In genomic region chr14:23629831-23630396, GRCh38 we compare ENCODE assay signal across 1 cellular context.
TF ChIP-seq lines count a peak whose summit lies in the region.

No MANE protein-coding gene starts in this region.

TF ChIP-seq in HepG2, 621 proteins besides CTCF, POLR2A, EP300 and RAD21 (continued from another document):
- peak; percentile 27 for TF ChIP-seq ZNF687 (CRISPR knock-in tag; IDR thresholded peaks at IDR 0.05)
- TF ChIP-seq ZBTB20 (CRISPR knock-in tag; IDR thresholded peaks at IDR 0.05; ENCODE audit: borderline replicate concordance, low read depth), result no peak
- TF ChIP-seq ZNF280B (CRISPR knock-in tag; IDR thresholded peaks at IDR 0.05; ENCODE audit: borderline replicate concordance), result peak; percentile 54; the same call in 1 of the 2 replicates
- no peak for TF ChIP-seq ZNF564 (CRISPR knock-in tag; IDR thresholded peaks at IDR 0.05)
- 0 out of 2 replicates have a peak, but pooled peaks have one; percentile 45 for TF ChIP-seq ZNF616 (CRISPR knock-in tag; IDR thresholded peaks at IDR 0.05; ENCODE audit: low read depth)
- no peak for TF ChIP-seq IRF1 (CRISPR knock-in tag; IDR thresholded peaks at IDR 0.05; ENCODE audit: low read depth)
- TF ChIP-seq MED8 (CRISPR knock-in tag; IDR thresholded peaks at IDR 0.05; ENCODE audit: insufficient replicate concordance), result no peak
- TF ChIP-seq TMF1 (CRISPR knock-in tag; IDR thresholded peaks at IDR 0.05; ENCODE audit: low read depth), result no peak
- no peak for TF ChIP-seq ZNF234 (CRISPR knock-in tag; conservative IDR thresholded peaks at IDR 0.05)
- TF ChIP-seq NR0B2 (CRISPR knock-in tag; IDR thresholded peaks at IDR 0.05), result no peak
- no peak for TF ChIP-seq ZNF253 (CRISPR knock-in tag; IDR thresholded peaks at IDR 0.05; ENCODE audit: borderline replicate concordance)
- no peak for TF ChIP-seq HES4 (CRISPR knock-in tag; IDR thresholded peaks at IDR 0.05; ENCODE audit: borderline replicate concordance)
- no peak for TF ChIP-seq SP1 (IDR thresholded peaks at IDR 0.05)
- no peak for TF ChIP-seq SP1 (CRISPR knock-in tag; IDR thresholded peaks at IDR 0.05)
- no peak for TF ChIP-seq ERF (CRISPR knock-in tag; IDR thresholded peaks at IDR 0.05)
- no peak for TF ChIP-seq ZNF136 (CRISPR knock-in tag; IDR thresholded peaks at IDR 0.05; ENCODE audit: low read depth)
- no peak for TF ChIP-seq ZNF530 (CRISPR knock-in tag; IDR thresholded peaks at IDR 0.05; ENCODE audit: low read depth)
- TF ChIP-seq HNRNPL (IDR thresholded peaks at IDR 0.05; ENCODE audit: low read depth, low read length), result no peak
- no peak for TF ChIP-seq BATF2 (CRISPR knock-in tag; IDR thresholded peaks at IDR 0.05)
- TF ChIP-seq ZBTB8A (CRISPR knock-in tag; IDR thresholded peaks at IDR 0.05; ENCODE audit: borderline replicate concordance, low read depth), result no peak
- TF ChIP-seq ZNF296 (CRISPR knock-in tag; conservative IDR thresholded peaks at IDR 0.05), result no peak
- TF ChIP-seq ZNF142 (CRISPR knock-in tag; IDR thresholded peaks at IDR 0.05), result no peak
- TF ChIP-seq ZNF768 (CRISPR knock-in tag; IDR thresholded peaks at IDR 0.05), result 0 out of 2 replicates have a peak, but pooled peaks have one; percentile 45
- TF ChIP-seq ZNF30 (CRISPR knock-in tag; IDR thresholded peaks at IDR 0.05), result no peak
